Comparison of ENCODE assay signal across 9 cellular contexts in the genomic region with DNA sequence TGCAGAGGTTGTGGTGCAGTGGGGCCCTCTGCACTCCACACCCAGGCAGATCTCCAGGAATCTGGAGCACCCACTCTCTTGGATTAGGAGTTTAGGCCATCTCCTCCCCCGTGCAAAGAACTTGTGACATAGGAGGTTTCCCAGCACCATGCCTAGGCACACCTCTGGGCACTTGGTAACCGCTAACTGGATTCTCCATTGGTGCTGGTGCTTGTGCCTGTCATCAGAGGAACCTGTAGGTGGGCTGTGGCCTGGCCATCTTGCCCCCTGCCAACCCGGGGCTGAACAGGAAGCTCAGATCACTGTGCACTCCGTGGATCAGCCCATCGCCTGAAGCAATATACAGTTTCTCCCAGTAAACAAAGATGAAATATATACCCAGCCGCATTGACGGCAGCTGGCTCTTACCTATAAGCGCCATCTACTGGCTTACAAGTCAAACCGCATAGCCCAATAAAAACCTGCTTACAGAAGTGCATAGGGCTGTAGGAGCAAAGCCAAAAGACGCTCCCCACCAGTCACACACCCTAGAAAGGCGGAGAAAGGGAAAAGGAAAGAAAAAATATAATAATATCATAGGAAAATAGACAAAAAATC. TPM values are rescaled to one million over a fixed set of nuclear protein-coding genes. Genes with fewer than 3 reads are reported as not detected.
A peak's percentile ranks its signal among the peaks of the same experiment; 100 is the strongest.
DNase-seq lines count a peak whose midpoint lies in the region; ATAC-seq and TF ChIP-seq lines count a peak whose summit lies in the region.
"Had no signal": no experiment of that assay in that cellular context is flagged by ENCODE, and none has a peak within 500 bp of the region (broad histone marks: within the 10 kb centered on the region; RNA-seq: fewer than 3 reads in every experiment).

No MANE protein-coding gene starts in this region.

- peaks cover 6% of the 10 kb centered on the region for H3K4me1 Mint-ChIP-seq in central memory CD8-positive, alpha-beta T cell
- H3K4me1 Mint-ChIP-seq in osteocyte (ENCODE audit: unreplicated experiment), result no peaks in the 10 kb centered on the region

- H3K27me3 Mint-ChIP-seq in central memory CD8-positive, alpha-beta T cell, result peaks cover 31% of the 10 kb centered on the region
- peaks cover 23% of the 10 kb centered on the region for H3K27me3 Mint-ChIP-seq in osteocyte (ENCODE audit: unreplicated experiment)
- H3K27me3 Mint-ChIP-seq: activated naive CD4-positive, alpha-beta T cell treated with anti-CD3 and anti-CD28 coated beads, Interleukin-2, amount 50 U/mL, for 24 hours had no signal

- H3K36me3 Mint-ChIP-seq in central memory CD8-positive, alpha-beta T cell (ENCODE audit: insufficient read depth), result no peaks in the 10 kb centered on the region
- no peaks in the 10 kb centered on the region for H3K36me3 Mint-ChIP-seq in osteocyte (ENCODE audit: unreplicated experiment)

- no peak overlapping the region for H3K27ac ChIP-seq in dorsolateral prefrontal cortex

- DNase-seq in NOMO-1 treated with DMSO at 0.1 percent for 48 hours (lab: John Stamatoyannopoulos, UW; ENCODE audit: unreplicated experiment) (peak; percentile 5), NOMO-1 treated with dmso at 0.1 percent for 144 hours (lab: John Stamatoyannopoulos, UW; ENCODE audit: unreplicated experiment) (no peak), NCI-H510A treated with DMSO at 0.1 percent for 48 hours (lab: John Stamatoyannopoulos, UW) (peak; percentile 64), osteocyte (ENCODE audit: extremely low spot score, unreplicated experiment) (no peak), dorsolateral prefrontal cortex (no peak)
- DNase-seq in central memory CD8-positive, alpha-beta T cell (ENCODE audit: low spot score in 2 of 2), result peak in 1 of 2 donors; percentile 9

- TF ChIP-seq CTCF in osteocyte (IDR thresholded peaks at IDR 0.05) (peak; percentile 61), dorsolateral prefrontal cortex (IDR thresholded peaks at IDR 0.05 in 54 of 56, conservative IDR thresholded peaks at IDR 0.05 in 2 of 56; ENCODE audit: low read depth in 1 of 56, partially characterized antibody in 56 of 56) (peak in 14 of 56 donors; percentile 7 to 36 (median 19))

- H3K4me3 ChIP-seq in dorsolateral prefrontal cortex, result no peak overlapping the region

- H3K4me3 Mint-ChIP-seq in central memory CD8-positive, alpha-beta T cell, result no peak overlapping the region
- H3K4me3 Mint-ChIP-seq in osteocyte (ENCODE audit: unreplicated experiment), result no peak overlapping the region
- H3K4me3 Mint-ChIP-seq: activated naive CD4-positive, alpha-beta T cell treated with anti-CD3 and anti-CD28 coated beads, Interleukin-2, amount 50 U/mL, for 24 hours had no signal

- intact Hi-C loops in dorsolateral prefrontal cortex (cut with DNase I), result no loop called here

- peaks cover 0 to 83% (median 38%) of the 10 kb centered on the region in 45 donors for H3K27me3 ChIP-seq in dorsolateral prefrontal cortex

- ATAC-seq in GM19324 (IDR thresholded peaks at IDR 0.05; ENCODE audit: low FRiP score, unreplicated experiment) (peak; percentile 82), HG03442 (IDR thresholded peaks at IDR 0.05; ENCODE audit: unreplicated experiment) (peak; percentile 83)
- ATAC-seq in central memory CD8-positive, alpha-beta T cell (replicated peaks; ENCODE audit: extremely low read depth, poor library complexity, severe bottlenecking), result peak; percentile 64

- no peaks in the 10 kb centered on the region for H3K9me3 Mint-ChIP-seq in central memory CD8-positive, alpha-beta T cell
- H3K9me3 Mint-ChIP-seq in osteocyte (ENCODE audit: unreplicated experiment), result peaks cover 8% of the 10 kb centered on the region
- H3K9me3 Mint-ChIP-seq: activated naive CD4-positive, alpha-beta T cell treated with anti-CD3 and anti-CD28 coated beads, Interleukin-2, amount 50 U/mL, for 24 hours had no signal

- no peak overlapping the region for H3K27ac Mint-ChIP-seq in central memory CD8-positive, alpha-beta T cell (ENCODE audit: low read depth)
- H3K27ac Mint-ChIP-seq in osteocyte (ENCODE audit: unreplicated experiment), result no peak overlapping the region
- H3K27ac Mint-ChIP-seq: activated naive CD4-positive, alpha-beta T cell treated with anti-CD3 and anti-CD28 coated beads, Interleukin-2, amount 50 U/mL, for 24 hours had no signal

RNA-seq across cellular contexts. Expression of a gene that starts 19.1 kb away (rescaled TPM):
- total RNA-seq in osteocyte (not detected in 2 replicates), dorsolateral prefrontal cortex (not detected)

RNA-seq across cellular contexts. Expression of a gene that starts 43.5 kb away (rescaled TPM):
- total RNA-seq in osteocyte (not detected in 2 replicates), dorsolateral prefrontal cortex (1 to 10 TPM in 60 of 120 experiments, under 1 TPM in 53, not detected in 7; 0.16 to 5.1 (median 1.1) TPM)

Comparison
In these comparisons a context has a peak if more than half of its experiments do, and no peak if none do; other contexts are left out.
1. DNase-seq: peak in NOMO-1 treated with DMSO at 0.1 percent for 48 hours (single experiment) and NCI-H510A treated with DMSO at 0.1 percent for 48 hours (single experiment); none in NOMO-1 treated with dmso at 0.1 percent for 144 hours (single experiment), osteocyte (single experiment) and dorsolateral prefrontal cortex (0 of 10).
2. Peak in every context shown above with its lines, with median percentiles within 50 percentile points of each other: ATAC-seq.